22 cellular contexts compared by ENCODE assay signal in genomic region chr5:3022665-3023064, GRCh38.
DNase-seq lines count a peak whose midpoint lies in the region; ATAC-seq and TF ChIP-seq lines count a peak whose summit lies in the region.
"Had no signal": no experiment of that assay in that cellular context is flagged by ENCODE, and none has a peak within 500 bp of the region (broad histone marks: within the 10 kb centered on the region; RNA-seq: fewer than 3 reads in every experiment).

No MANE protein-coding gene starts in this region.

- H3K4me3 Mint-ChIP-seq in type B pancreatic cell (no peak overlapping the region), WTC11 (no peak overlapping the region)
- H3K4me3 Mint-ChIP-seq: B cell; CD4-positive, alpha-beta memory T cell; CD4-positive, CD25-positive, alpha-beta regulatory T cell; CD8-positive, alpha-beta memory T cell had no signal

- H3K27ac Mint-ChIP-seq in type B pancreatic cell: no peak overlapping the region
- no peak overlapping the region for H3K27ac Mint-ChIP-seq in WTC11
- H3K27ac Mint-ChIP-seq: B cell; CD4-positive, alpha-beta memory T cell; CD4-positive, CD25-positive, alpha-beta regulatory T cell; CD8-positive, alpha-beta memory T cell had no signal

- peaks cover 4% of the 10 kb centered on the region for H3K9me3 Mint-ChIP-seq in type B pancreatic cell
- peaks cover 6% of the 10 kb centered on the region; the same call in 1 of the 2 replicates for H3K9me3 Mint-ChIP-seq in WTC11

- H3K4me1 Mint-ChIP-seq in type B pancreatic cell (ENCODE audit: unreplicated experiment): peaks cover 25% of the 10 kb centered on the region
- peaks cover 19% of the 10 kb centered on the region for H3K4me1 Mint-ChIP-seq in WTC11
- H3K4me1 Mint-ChIP-seq: B cell; CD4-positive, alpha-beta memory T cell; CD4-positive, CD25-positive, alpha-beta regulatory T cell; CD8-positive, alpha-beta memory T cell had no signal

- CTCF ChIA-PET in WTC11 (lab: Charles Lee): interaction anchor here (1.0 kb wide), 1 partner anchor 14 kb away, joined by 3 read pairs; no protein-coding TSS in a partner anchor

- H3K36me3 Mint-ChIP-seq in type B pancreatic cell: no peaks in the 10 kb centered on the region
- no peaks in the 10 kb centered on the region for H3K36me3 Mint-ChIP-seq in WTC11
- H3K36me3 Mint-ChIP-seq: CD4-positive, alpha-beta memory T cell; CD4-positive, CD25-positive, alpha-beta regulatory T cell; CD8-positive, alpha-beta memory T cell had no signal

- TF ChIP-seq CTCF in type B pancreatic cell (conservative IDR thresholded peaks at IDR 0.05): no peak
- no peak for TF ChIP-seq CTCF in WTC11 (IDR thresholded peaks at IDR 0.05)

- H3K27me3 Mint-ChIP-seq in type B pancreatic cell: peaks cover 3% of the 10 kb centered on the region
- no peaks in the 10 kb centered on the region for H3K27me3 Mint-ChIP-seq in WTC11 (ENCODE audit: low read depth)
- H3K27me3 Mint-ChIP-seq: B cell; CD4-positive, alpha-beta memory T cell; CD4-positive, CD25-positive, alpha-beta regulatory T cell had no signal

- DNase-seq in activated effector memory CD4-positive, alpha-beta T cell treated with anti-CD3 and anti-CD28 coated beads, Interleukin-2, amount 50 U/mL, for 16 hours: peak; percentile 37
- DNase-seq in activated effector memory CD4-positive, alpha-beta T cell treated with Interleukin-2 at 50 U/mL for 16 hours: no peak
- DNase-seq in mesenteric fat pad (ENCODE audit: low spot score) (peak; percentile 47), type B pancreatic cell (ENCODE audit: extremely low spot score, unreplicated experiment) (peak; percentile 43), WTC11 (ENCODE audit: low spot score) (no peak), HuH-7.5 (ENCODE audit: low spot score) (no peak)
- DNase-seq: AML-193; CD4-positive, alpha-beta memory T cell; CD4-positive, CD25-positive, alpha-beta regulatory T cell; CD8-positive, alpha-beta memory T cell; COR-L47; DMS 273 treated with DMSO at 0.1 percent for 48 hours; DMS153; DMS53; DMS79; DND-41; EL; GDM1 had no signal

- POLR2A ChIA-PET in WTC11 (lab: Charles Lee): interaction anchor here (0.6 kb wide), 1 partner anchor 279 kb away, joined by 3 read pairs; no protein-coding TSS in a partner anchor

- no peak for ATAC-seq in WTC11
- no peak for ATAC-seq in HG02852 (IDR thresholded peaks at IDR 0.05; ENCODE audit: unreplicated experiment)
- ATAC-seq: A549, GM12878 had no signal

TF ChIP-seq in WTC11, 78 proteins besides CTCF, POLR2A, EP300 and RAD21:
- no peak for TF ChIP-seq STAT6 (CRISPR knock-in tag; conservative IDR thresholded peaks at IDR 0.05; ENCODE audit: low read depth)
- no peak for TF ChIP-seq KAT7 (CRISPR knock-in tag; IDR thresholded peaks at IDR 0.05; ENCODE audit: borderline replicate concordance)
- TF ChIP-seq TEAD4 (CRISPR knock-in tag; IDR thresholded peaks at IDR 0.05): no peak
- TF ChIP-seq, protein P1, sequence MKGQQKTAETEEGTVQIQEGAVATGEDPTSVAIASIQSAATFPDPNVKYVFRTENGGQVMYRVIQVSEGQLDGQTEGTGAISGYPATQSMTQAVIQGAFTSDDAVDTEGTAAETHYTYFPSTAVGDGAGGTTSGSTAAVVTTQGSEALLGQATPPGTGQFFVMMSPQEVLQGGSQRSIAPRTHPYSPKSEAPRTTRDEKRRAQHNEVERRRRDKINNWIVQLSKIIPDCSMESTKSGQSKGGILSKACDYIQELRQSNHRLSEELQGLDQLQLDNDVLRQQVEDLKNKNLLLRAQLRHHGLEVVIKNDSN (CRISPR knock-in tag; IDR thresholded peaks at IDR 0.05): no peak
- no peak for TF ChIP-seq NR1H2 (CRISPR knock-in tag; IDR thresholded peaks at IDR 0.05)
- TF ChIP-seq ZNF423 (CRISPR knock-in tag; IDR thresholded peaks at IDR 0.05): no peak
- TF ChIP-seq ZBTB21 (CRISPR knock-in tag; IDR thresholded peaks at IDR 0.05; ENCODE audit: borderline replicate concordance): no peak
- TF ChIP-seq PRDM15 (CRISPR knock-in tag; IDR thresholded peaks at IDR 0.05): no peak
- TF ChIP-seq CREM (CRISPR knock-in tag; IDR thresholded peaks at IDR 0.05): no peak
- TF ChIP-seq SMAD3 (CRISPR knock-in tag; IDR thresholded peaks at IDR 0.05; ENCODE audit: borderline replicate concordance): no peak
- TF ChIP-seq, protein P2, sequence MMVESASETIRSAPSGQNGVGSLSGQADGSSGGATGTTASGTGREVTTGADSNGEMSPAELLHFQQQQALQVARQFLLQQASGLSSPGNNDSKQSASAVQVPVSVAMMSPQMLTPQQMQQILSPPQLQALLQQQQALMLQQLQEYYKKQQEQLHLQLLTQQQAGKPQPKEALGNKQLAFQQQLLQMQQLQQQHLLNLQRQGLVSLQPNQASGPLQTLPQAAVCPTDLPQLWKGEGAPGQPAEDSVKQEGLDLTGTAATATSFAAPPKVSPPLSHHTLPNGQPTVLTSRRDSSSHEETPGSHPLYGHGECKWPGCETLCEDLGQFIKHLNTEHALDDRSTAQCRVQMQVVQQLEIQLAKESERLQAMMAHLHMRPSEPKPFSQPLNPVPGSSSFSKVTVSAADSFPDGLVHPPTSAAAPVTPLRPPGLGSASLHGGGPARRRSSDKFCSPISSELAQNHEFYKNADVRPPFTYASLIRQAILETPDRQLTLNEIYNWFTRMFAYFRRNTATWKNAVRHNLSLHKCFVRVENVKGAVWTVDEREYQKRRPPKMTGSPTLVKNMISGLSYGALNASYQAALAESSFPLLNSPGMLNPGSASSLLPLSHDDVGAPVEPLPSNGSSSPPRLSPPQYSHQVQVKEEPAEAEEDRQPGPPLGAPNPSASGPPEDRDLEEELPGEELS (CRISPR knock-in tag; IDR thresholded peaks at IDR 0.05): no peak
- TF ChIP-seq ELF4 (CRISPR knock-in tag; IDR thresholded peaks at IDR 0.05; ENCODE audit: low read depth): no peak

Comparison
In these comparisons a context has a peak if more than half of its experiments do, and no peak if none do; other contexts are left out.
1. DNase-seq: peak in activated effector memory CD4-positive, alpha-beta T cell treated with anti-CD3 and anti-CD28 coated beads, Interleukin-2, amount 50 U/mL, for 16 hours (single experiment), mesenteric fat pad (single experiment) and type B pancreatic cell (single experiment); none in activated effector memory CD4-positive, alpha-beta T cell treated with Interleukin-2 at 50 U/mL for 16 hours (single experiment), WTC11 (single experiment) and HuH-7.5 (single experiment).